In the genomic region with DNA sequence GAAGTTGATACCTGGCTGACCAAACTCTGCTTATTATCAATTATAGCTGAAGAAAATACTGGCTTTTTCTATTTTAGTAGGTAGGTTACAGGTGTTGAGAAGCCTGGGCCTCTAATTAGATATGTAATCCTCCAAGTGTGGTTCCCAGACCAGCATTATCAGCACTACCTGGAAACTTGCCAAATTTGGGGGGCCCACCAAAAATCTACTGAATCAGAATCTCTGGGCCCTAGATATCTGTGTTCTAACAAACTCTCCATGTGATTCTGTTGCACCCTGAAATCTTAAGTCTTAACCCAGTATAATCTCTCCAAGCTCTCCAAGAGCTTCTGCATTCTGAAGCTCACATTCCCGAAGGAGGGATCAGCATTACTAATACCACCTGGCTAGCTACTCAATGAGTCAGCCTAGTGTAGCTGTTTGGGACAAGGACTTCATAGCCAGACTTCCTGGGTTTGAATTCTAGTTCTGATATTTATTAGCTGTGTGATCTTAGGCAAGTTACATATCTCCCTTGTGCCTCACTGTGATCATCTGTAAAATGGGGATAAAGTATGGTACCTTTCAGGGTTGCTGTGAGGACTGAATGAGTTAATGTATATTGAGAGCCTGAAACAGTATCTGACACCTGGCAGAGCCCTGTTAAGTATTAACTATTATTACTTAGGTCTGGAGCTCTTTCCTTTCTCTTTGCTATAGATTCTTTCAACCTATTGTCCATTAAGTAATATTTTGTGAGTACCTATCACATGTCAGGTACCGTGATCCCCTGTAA, we compare ENCODE assay signal across 1 cellular context.
A peak's percentile ranks its signal among the peaks of the same experiment; 100 is the strongest.
TF ChIP-seq lines count a peak whose summit lies in the region.

No MANE protein-coding gene starts in this region.

TF ChIP-seq in H1, 55 proteins besides CTCF, POLR2A, EP300 and RAD21:
- TF ChIP-seq KDM1A (IDR thresholded peaks at IDR 0.05; ENCODE audit: borderline replicate concordance, low read length) (0 out of 2 replicates have a peak, but pooled peaks have one; percentile 28), JUND (IDR thresholded peaks at IDR 0.05; ENCODE audit: low read length) (peak; percentile 51; the same call in 1 of the 2 replicates), SP4 (IDR thresholded peaks at IDR 0.05; ENCODE audit: low read length) (no peak)
